Comparison of ENCODE assay signal across 9 cellular contexts in the genomic region with DNA sequence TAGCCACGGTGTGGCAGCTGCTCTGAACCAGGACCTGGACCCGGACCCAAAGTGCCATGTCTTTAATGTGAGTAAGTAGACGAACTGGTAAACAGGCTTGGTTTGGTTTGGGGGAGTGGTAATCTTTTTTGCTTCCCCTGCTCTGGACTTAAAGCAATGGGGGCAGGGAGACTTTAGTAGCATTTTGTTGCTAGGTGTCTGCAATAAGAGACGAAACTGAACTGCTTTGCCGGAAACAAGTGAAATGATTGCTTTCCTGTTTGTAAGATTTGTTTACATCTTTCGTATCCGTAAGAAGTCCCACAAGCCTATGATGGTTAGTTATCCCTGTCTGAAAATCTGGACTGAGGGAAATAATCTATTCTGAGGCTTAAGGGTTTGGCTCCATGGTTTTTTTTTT. TPM values are rescaled to one million over a fixed set of nuclear protein-coding genes. Genes with fewer than 3 reads are reported as not detected.
DNase-seq lines count a peak whose midpoint lies in the region; ATAC-seq and TF ChIP-seq lines count a peak whose summit lies in the region.
"Had no signal": no experiment of that assay in that cellular context is flagged by ENCODE, and none has a peak within 500 bp of the region (broad histone marks: within the 10 kb centered on the region; RNA-seq: fewer than 3 reads in every experiment).

No MANE protein-coding gene starts in this region.

- no peak for ATAC-seq in GM21717 (IDR thresholded peaks at IDR 0.05; ENCODE audit: unreplicated experiment)

- DNase-seq in AG04449 (ENCODE audit: low read depth, low spot score), result no peak
- no peak for DNase-seq in HFFc6
- DNase-seq in amniotic epithelial cell (ENCODE audit: low read depth), result peak; percentile 58
- DNase-seq in inferior parietal cortex (ENCODE audit: extremely low spot score), result no peak
- no peak for DNase-seq in GM10266 (ENCODE audit: extremely low spot score)
- no peak for DNase-seq in SKM-1 (lab: John Stamatoyannopoulos, UW; ENCODE audit: unreplicated experiment)
- DNase-seq: DMS153 had no signal

- H3K4me1 ChIP-seq in mesodermal cell (ENCODE audit: control insufficient read depth, insufficient read depth, low read length, poor library complexity, severe bottlenecking), result peaks cover 26% of the 10 kb centered on the region

- peak overlapping the region; percentile 100 for H3K4me3 Mint-ChIP-seq in HFFc6

- CTCF ChIA-PET in AG04449 (lab: Yijun Ruan, JAX), result interaction anchor here (1.1 to 7.9 kb wide), 5 partner anchors 14 to 153 kb away, joined by 3 to 123 read pairs (median 5); no protein-coding TSS in a partner anchor

- H3K9me3 ChIP-seq in mesodermal cell (ENCODE audit: control insufficient read depth, low read length), result no peaks in the 10 kb centered on the region

- H3K4me1 Mint-ChIP-seq in HFFc6 (ENCODE audit: low read depth), result peaks cover 84% of the 10 kb centered on the region

- 94 to 99% methylated on average over 7 of the region's 7 CpGs for WGBS in mesodermal cell (ENCODE audit: insufficient coverage in 2 of 2), 2 experiments

- no peaks in the 10 kb centered on the region for H3K9me3 Mint-ChIP-seq in HFFc6

- peak overlapping the region; percentile 79 for H3K27ac Mint-ChIP-seq in HFFc6

- H3K4me3 ChIP-seq in AG04449 (ENCODE audit: low read depth, low read length) (peak overlapping the region; percentile 3; the same call in 1 of the 2 replicates), mesodermal cell (ENCODE audit: extremely low read depth, insufficient read depth, low read length, poor library complexity, severe bottlenecking) (no peak overlapping the region)

- peak overlapping the region; percentile 17 for H3K27ac ChIP-seq in mesodermal cell (ENCODE audit: low read depth, low read length, severe bottlenecking)

- POLR2A ChIA-PET in AG04449 (lab: Yijun Ruan, JAX), result interaction anchor here (1.0 kb wide), 1 partner anchor 31 kb away, joined by 3 read pairs; no protein-coding TSS in a partner anchor

- H3K27me3 Mint-ChIP-seq in HFFc6 (ENCODE audit: insufficient read depth), result peaks cover 4% of the 10 kb centered on the region

- peaks cover 69% of the 10 kb centered on the region for H3K36me3 ChIP-seq in mesodermal cell (ENCODE audit: control insufficient read depth, insufficient read depth, low read length)

- TF ChIP-seq CTCF in AG04449 (IDR thresholded peaks at IDR 0.05; ENCODE audit: insufficient read depth, low read length, missing control alignments), result no peak
- TF ChIP-seq CTCF in HFFc6 (IDR thresholded peaks at IDR 0.05), result no peak
- TF ChIP-seq CTCF in GM10266 (IDR thresholded peaks at IDR 0.05; ENCODE audit: control insufficient read depth, insufficient read depth, low read depth, missing control alignments), result no peak

- H3K36me3 Mint-ChIP-seq in HFFc6 (ENCODE audit: low read depth), result peaks cover 65% of the 10 kb centered on the region

RNA-seq across cellular contexts. Expression of gene PRCD, which starts 21.5 kb away (rescaled TPM):
- total RNA-seq in HFFc6 (2021; fragmentation: NEBNext Ultra II Directional; extraction: Animal tissue kit (Norgen Biotek cat#: 25700)), result not detected
- polyA plus RNA-seq in mesodermal cell (2013, experiment 1 of 2), result 5.8 TPM
- 9.9 TPM for polyA plus RNA-seq in mesodermal cell (2013, experiment 2 of 2)

RNA-seq across cellular contexts. Expression of gene CYGB, which starts 23.8 kb away (rescaled TPM):
- under 1 TPM; 0.26 to 0.66 (median 0.33) TPM for total RNA-seq in HFFc6 (2021; fragmentation: NEBNext Ultra II Directional; extraction: Animal tissue kit (Norgen Biotek cat#: 25700))
- 18.2 TPM for polyA plus RNA-seq in mesodermal cell (2013, experiment 1 of 2)
- 19.4 TPM for polyA plus RNA-seq in mesodermal cell (2013, experiment 2 of 2)

RNA-seq across cellular contexts. Expression of gene ST6GALNAC2, which starts 24.3 kb away (rescaled TPM):
- total RNA-seq in HFFc6 (2021; fragmentation: NEBNext Ultra II Directional; extraction: Animal tissue kit (Norgen Biotek cat#: 25700)), result under 1 TPM in 5 of 6 experiments, not detected in 1; 0.20 to 0.71 (median 0.34) TPM
- 0.52 TPM for polyA plus RNA-seq in mesodermal cell (2013, experiment 1 of 2)
- 0.25 TPM for polyA plus RNA-seq in mesodermal cell (2013, experiment 2 of 2)
